In genomic region chr2:69437751-69438154, GRCh38 we compare ENCODE assay signal across 8 cellular contexts. TPM values are rescaled to one million over a fixed set of nuclear protein-coding genes. Genes with fewer than 3 reads are reported as not detected.
A peak's percentile ranks its signal among the peaks of the same experiment; 100 is the strongest.
DNase-seq lines count a peak whose midpoint lies in the region; ATAC-seq, FAIRE-seq and TF ChIP-seq lines count a peak whose summit lies in the region.

No MANE protein-coding gene starts in this region.

- H3K27me3 ChIP-seq in AG04450 (ENCODE audit: control insufficient read depth, insufficient read depth, low read length) (no peaks in the 10 kb centered on the region), H9 (ENCODE audit: insufficient read depth, low read length) (no peaks in the 10 kb centered on the region)

- H2BK12ac ChIP-seq in H9 (ENCODE audit: insufficient read length, low read depth, low read length), result no peak overlapping the region

- POLR2A ChIA-PET in AG04450 (lab: Yijun Ruan, JAX), result interaction anchor here (0.6 to 1.3 kb wide), 3 partner anchors 27 to 39 kb away, joined by 3 to 6 read pairs (median 3); no protein-coding TSS in a partner anchor

- peak overlapping the region; percentile 83 for H3K14ac ChIP-seq in H9 (ENCODE audit: insufficient read depth, low read length)

- no peaks in the 10 kb centered on the region; the same call in 1 of the 2 replicates for H3K4me1 ChIP-seq in H9 (ENCODE audit: insufficient read depth, low read length)

- peak overlapping the region; percentile 57 for H2AFZ ChIP-seq in H9 (ENCODE audit: low read length)

- H4K20me1 ChIP-seq in H9 (ENCODE audit: control insufficient read depth, insufficient read depth, insufficient read length), result no peaks in the 10 kb centered on the region

- H3K27ac Mint-ChIP-seq in H9, result peak overlapping the region; percentile 97 to 98 (median 97)
- H3K27ac Mint-ChIP-seq in activated T-helper 17 cell treated with anti-CD3 and anti-CD28 coated beads, Interleukin-2, amount 50 U/mL, for 72 hours, result peak overlapping the region; percentile 91

- DNase-seq in AG04450 (ENCODE audit: low read depth, low spot score) (no peak), H9 (no peak), left ventricle myocardium superior (no peak), skeletal muscle cell (ENCODE audit: low read depth) (no peak), GM12891 (ENCODE audit: insufficient read length, low spot score) (no peak), T-helper 9 cell (no peak), SKM-1 treated with dmso at 0.1 percent for 144 hours (lab: John Stamatoyannopoulos, UW; ENCODE audit: unreplicated experiment) (no peak)

- peak overlapping the region; percentile 41 for H4K5ac ChIP-seq in H9 (ENCODE audit: insufficient read length, low read depth, low read length)

- peak overlapping the region; percentile 98 for H3K27ac ChIP-seq in AG04450 (ENCODE audit: low read depth, low read length)
- peak overlapping the region; percentile 29 for H3K27ac ChIP-seq in H9 (ENCODE audit: insufficient read length, low read depth, low read length)

- intact Hi-C loops in left ventricle myocardium superior (cut with micrococcal nuclease), result no loop called here

- no peak overlapping the region for H2BK20ac ChIP-seq in H9 (ENCODE audit: low read depth, low read length, poor library complexity, severe bottlenecking)

- no peak overlapping the region for H2BK15ac ChIP-seq in H9 (ENCODE audit: low read depth, low read length)

- peaks cover 27 to 28% of the 10 kb centered on the region in 2 experiments for H3K4me1 Mint-ChIP-seq in H9
- H3K4me1 Mint-ChIP-seq in activated T-helper 17 cell treated with anti-CD3 and anti-CD28 coated beads, Interleukin-2, amount 50 U/mL, for 72 hours, result peaks cover 18% of the 10 kb centered on the region

- no peaks in the 10 kb centered on the region for H3K79me2 ChIP-seq in H9 (ENCODE audit: insufficient read depth, low read length)

- ATAC-seq in activated T-helper 17 cell treated with anti-CD3 and anti-CD28 coated beads, Interleukin-2, amount 50 U/mL, for 72 hours (replicated peaks), result peak; percentile 8
- ATAC-seq in left ventricle myocardium superior, result peak; percentile 46

- H3K23me2 ChIP-seq in H9 (ENCODE audit: insufficient read length, low read depth, low read length, poor library complexity, severe bottlenecking), result peaks cover 11% of the 10 kb centered on the region

- peak overlapping the region; percentile 34 for H3K9ac ChIP-seq in H9 (ENCODE audit: extremely low read depth, insufficient read length, low read length)

- H3K9me3 Mint-ChIP-seq in H9, result peaks cover 0 to 4% of the 10 kb centered on the region in 2 experiments; a peak in 3 of 5 replicates
- H3K9me3 Mint-ChIP-seq in activated T-helper 17 cell treated with anti-CD3 and anti-CD28 coated beads, Interleukin-2, amount 50 U/mL, for 72 hours, result peaks cover 6% of the 10 kb centered on the region

- H3K36me3 Mint-ChIP-seq in H9 (ENCODE audit: insufficient read depth in 1 of 3, low read depth in 3 of 3), result peaks cover 0 to 16% (median 4%) of the 10 kb centered on the region in 3 experiments; a peak in 3 of 7 replicates
- H3K36me3 Mint-ChIP-seq in activated T-helper 17 cell treated with anti-CD3 and anti-CD28 coated beads, Interleukin-2, amount 50 U/mL, for 72 hours (ENCODE audit: low read depth), result no peaks in the 10 kb centered on the region

- TF ChIP-seq POLR2A in GM12891 (IDR thresholded peaks at IDR 0.05; ENCODE audit: low read depth, low read length), result no peak

- H3K56ac ChIP-seq in H9 (ENCODE audit: insufficient read length, low read depth, low read length), result no peak overlapping the region

- H3K4me3 ChIP-seq in AG04450 (ENCODE audit: low read depth, low read length), result peak overlapping the region; percentile 87
- peak overlapping the region; percentile 77 for H3K4me3 ChIP-seq in skeletal muscle cell (ENCODE audit: low read depth, low read length)

- no CpG with 5 or more reads among the region's 7 CpGs for WGBS in H9 (ENCODE audit: extremely low coverage, insufficient read length, low lambda C conversion rate)

- no peak overlapping the region for H3T11ph ChIP-seq in H9 (ENCODE audit: low read length)

- TF ChIP-seq CTCF in AG04450 (IDR thresholded peaks at IDR 0.05; ENCODE audit: low read depth, low read length) (no peak), H9 (conservative IDR thresholded peaks at IDR 0.05) (no peak)

- H2BK5ac ChIP-seq in H9 (ENCODE audit: insufficient read length, low read length), result no peak overlapping the region

- CTCF ChIA-PET in AG04450 (lab: Charles Lee), result interaction anchor here (0.6 to 2.0 kb wide), 18 partner anchors 9 to 287 kb away, joined by 3 to 6 read pairs (median 4); no protein-coding TSS in a partner anchor

- H3K18ac ChIP-seq in H9 (ENCODE audit: insufficient read length, low read depth, low read length), result peak overlapping the region; percentile 90

- H3K27me3 Mint-ChIP-seq in H9 (ENCODE audit: low read depth), result no peaks in the 10 kb centered on the region
- H3K27me3 Mint-ChIP-seq in activated T-helper 17 cell treated with anti-CD3 and anti-CD28 coated beads, Interleukin-2, amount 50 U/mL, for 72 hours, result no peaks in the 10 kb centered on the region

- no peaks in the 10 kb centered on the region for H3K79me1 ChIP-seq in H9 (ENCODE audit: insufficient read depth, low read depth, low read length, poor library complexity, severe bottlenecking)

- no peak overlapping the region for H4K91ac ChIP-seq in H9 (ENCODE audit: insufficient read length, low read depth, low read length)

- no peak for FAIRE-seq in GM12891 (lab: Jason Lieb, UNC)

- no peak overlapping the region for H4K8ac ChIP-seq in H9 (replicated peaks; ENCODE audit: insufficient read length, low read depth, low read length)

- peak overlapping the region; percentile 93 to 96 for H3K4me3 Mint-ChIP-seq in H9
- H3K4me3 Mint-ChIP-seq in activated T-helper 17 cell treated with anti-CD3 and anti-CD28 coated beads, Interleukin-2, amount 50 U/mL, for 72 hours, result peak overlapping the region; percentile 81

- no peak overlapping the region for H2AK5ac ChIP-seq in H9 (ENCODE audit: insufficient read length, low read length)

- H3K4ac ChIP-seq in H9 (ENCODE audit: low read depth, low read length), result no peak overlapping the region

- H2BK120ac ChIP-seq in H9 (ENCODE audit: low read depth, low read length, poor library complexity, severe bottlenecking), result no peak overlapping the region

- H3K4me2 ChIP-seq in H9 (ENCODE audit: insufficient read depth, insufficient read length, low read length), result peak overlapping the region; percentile 100

- no peak overlapping the region for H3K23ac ChIP-seq in H9 (ENCODE audit: insufficient read length, low read depth, low read length)

- H3K9me3 ChIP-seq in AG04450 (ENCODE audit: control insufficient read depth, insufficient read depth, low read length) (no peaks in the 10 kb centered on the region; the same call in 1 of the 2 replicates), H9 (ENCODE audit: control insufficient read depth, low read depth, low read length) (no peaks in the 10 kb centered on the region)

TF ChIP-seq in GM12891, 5 proteins besides CTCF, POLR2A, EP300 and RAD21:
- no peak; the same call in 1 of the 2 replicates for TF ChIP-seq POLR2AphosphoS5 (IDR thresholded peaks at IDR 0.05; ENCODE audit: low read depth, low read length)
- TF ChIP-seq TAF1 (IDR thresholded peaks at IDR 0.05; ENCODE audit: low read depth, low read length), result no peak
- no peak for TF ChIP-seq POU2F2 (IDR thresholded peaks at IDR 0.05; ENCODE audit: low read depth, low read length)
- TF ChIP-seq PAX5 (IDR thresholded peaks at IDR 0.05; ENCODE audit: insufficient read depth, low read length, severe bottlenecking), result no peak
- no peak for TF ChIP-seq SPI1 (IDR thresholded peaks at IDR 0.05; ENCODE audit: low read depth, low read length)
TF ChIP-seq in GM12891: peak in this region for 0.

RNA-seq across cellular contexts. Expression of gene NFU1, which starts 0.5 kb away (rescaled TPM):
- 42.0 and 62.9 TPM in 2 replicates for polyA plus RNA-seq in AG04450 (2011; rRNA removed)
- polyA minus RNA-seq in AG04450 (2011; rRNA and poly(A)+ RNA removed), result 5.5 and 13.1 TPM in 2 replicates
- total RNA-seq in H9 (2021), result 61.4 and 63.0 TPM in 2 replicates
- total RNA-seq in activated T-helper 17 cell treated with anti-CD3 and anti-CD28 coated beads, Interleukin-2, amount 50 U/mL, for 72 hours, result 10 to 100 TPM; 15.4 to 32.3 TPM
- total RNA-seq in left ventricle myocardium superior, result 117 TPM
- polyA plus RNA-seq in GM12891 (2012; ENCODE audit: low read depth, missing spikeins), result 37.8 TPM

RNA-seq across cellular contexts. Expression of gene GFPT1, which starts 50.7 kb away (rescaled TPM):
- polyA plus RNA-seq in AG04450 (2011; rRNA removed), result 44.3 and 47.4 TPM in 2 replicates
- 35.4 and 64.0 TPM in 2 replicates for polyA minus RNA-seq in AG04450 (2011; rRNA and poly(A)+ RNA removed)
- total RNA-seq in H9 (2021) (75.8 and 84.4 TPM in 2 replicates), left ventricle myocardium superior (36.8 TPM)
- 10 to 100 TPM; 32.7 to 43.8 TPM for total RNA-seq in activated T-helper 17 cell treated with anti-CD3 and anti-CD28 coated beads, Interleukin-2, amount 50 U/mL, for 72 hours
- 10.6 TPM for polyA plus RNA-seq in GM12891 (2012; ENCODE audit: low read depth, missing spikeins)
